Comparison of ENCODE assay signal across 26 cellular contexts in genomic region chr9:135209136-135209535, GRCh38.
"Had no signal": no experiment of that assay in that cellular context is flagged by ENCODE, and none has a peak within 500 bp of the region (broad histone marks: within the 10 kb centered on the region; RNA-seq: fewer than 3 reads in every experiment).

No MANE protein-coding gene starts in this region.

- H3K36me3 ChIP-seq: colonic mucosa, esophagus squamous epithelium, gastrocnemius medialis, left lung, lower lobe of right lung had no signal

- H3K27ac Mint-ChIP-seq: dendritic cell treated with granulocyte-macrophage colony-stimulating factor and Interleukin-4, amounts not matched to agents 40 ng/mL and 50 ng/mL, for 4 days; effector memory CD8-positive, alpha-beta T cell; endodermal cell; immature natural killer cell; mesothelial cell of epicardium; naive B cell had no signal

- H3K9me3 Mint-ChIP-seq: effector memory CD8-positive, alpha-beta T cell; mesothelial cell of epicardium had no signal

- H3K4me3 Mint-ChIP-seq: dendritic cell treated with granulocyte-macrophage colony-stimulating factor and Interleukin-4, amounts not matched to agents 40 ng/mL and 50 ng/mL, for 4 days; effector memory CD8-positive, alpha-beta T cell; endodermal cell; immature natural killer cell; mesothelial cell of epicardium; naive B cell had no signal

- H3K36me3 Mint-ChIP-seq: immature natural killer cell, mesothelial cell of epicardium had no signal

- H3K27me3 ChIP-seq: colonic mucosa, hepatocyte had no signal

- H3K27ac ChIP-seq: colonic mucosa, epithelial cell of prostate, esophagus squamous epithelium, gastrocnemius medialis, hepatocyte, left lung, lower lobe of right lung had no signal

- H3K4me3 ChIP-seq: colonic mucosa, esophagus squamous epithelium, gastrocnemius medialis, hepatocyte, left lung, lower lobe of right lung, mucosa of descending colon had no signal

- DNase-seq: colonic mucosa; cortex of kidney; effector CD8-positive, alpha-beta T cell; effector memory CD8-positive, alpha-beta T cell; endodermal cell; erythroblast; esophagus squamous epithelium; foreskin melanocyte; gastrocnemius medialis; glutamatergic neuron; head of caudate nucleus; hypothalamus; immature natural killer cell; islet precursor cell; left cardiac atrium; left lung; mesenchymal stem cell; mucosa of descending colon; naive B cell had no signal

- H3K27me3 Mint-ChIP-seq: dendritic cell treated with granulocyte-macrophage colony-stimulating factor and Interleukin-4, amounts not matched to agents 40 ng/mL and 50 ng/mL, for 4 days had no signal

- H3K4me1 Mint-ChIP-seq: immature natural killer cell, naive B cell had no signal

- H3K4me1 ChIP-seq: colonic mucosa, esophagus squamous epithelium, gastrocnemius medialis, left lung, lower lobe of right lung had no signal

- H3K9me3 ChIP-seq: colonic mucosa, mucosa of descending colon had no signal

- ATAC-seq: effector memory CD8-positive, alpha-beta T cell; esophagus mucosa; gastrocnemius medialis; left ventricle myocardium superior; lower lobe of right lung; mucosa of descending colon had no signal
